In the genomic region with DNA sequence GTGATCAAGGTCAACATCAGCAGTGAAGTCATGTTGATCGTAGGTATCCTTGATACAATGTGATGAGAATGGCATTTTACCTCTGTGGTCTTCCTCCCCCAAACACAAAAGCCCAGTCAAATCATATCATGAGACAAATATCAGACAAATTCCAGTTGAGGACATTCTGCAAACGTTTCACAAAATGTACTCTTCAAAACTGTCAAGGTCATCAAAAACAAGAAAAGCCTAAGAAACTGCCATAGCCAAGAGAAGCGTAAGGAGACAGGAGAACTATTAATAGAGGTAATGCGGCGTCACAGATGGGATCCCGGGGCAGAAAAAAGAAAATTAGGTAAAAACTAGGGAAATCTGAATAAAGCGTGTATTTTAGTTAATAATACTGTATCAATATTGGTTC, we compare ENCODE assay signal across 24 cellular contexts. TPM values are rescaled to one million over a fixed set of nuclear protein-coding genes. Genes with fewer than 3 reads are reported as not detected.
DNase-seq lines count a peak whose midpoint lies in the region; ATAC-seq, FAIRE-seq and TF ChIP-seq lines count a peak whose summit lies in the region.
"Had no signal": no experiment of that assay in that cellular context is flagged by ENCODE, and none has a peak within 500 bp of the region (broad histone marks: within the 10 kb centered on the region; RNA-seq: fewer than 3 reads in every experiment).

No MANE protein-coding gene starts in this region.

- H2BK15ac ChIP-seq in IMR-90 (ENCODE audit: low read depth, low read length), result no peak overlapping the region

- no peak overlapping the region for H2AK5ac ChIP-seq in IMR-90 (ENCODE audit: low read depth, low read length)

- H3K9ac ChIP-seq in IMR-90 (ENCODE audit: low read depth, low read length) (no peak overlapping the region), parathyroid adenoma (no peak overlapping the region)
- H3K9ac ChIP-seq: BLaER1 treated with 17β-estradiol and CSF1 and Interleukin-3, amounts not matched to agents 10 nM and 100 nM had no signal

- no peak overlapping the region for H3K4ac ChIP-seq in IMR-90 (ENCODE audit: low read depth, low read length)

- H3K4me1 ChIP-seq in A549, result no peaks in the 10 kb centered on the region
- H3K4me1 ChIP-seq in IMR-90 (ENCODE audit: control insufficient read depth, insufficient read depth, low read length), result no peaks in the 10 kb centered on the region
- H3K4me1 ChIP-seq in parathyroid adenoma, result no peaks in the 10 kb centered on the region
- no peaks in the 10 kb centered on the region for H3K4me1 ChIP-seq in naive thymus-derived CD4-positive, alpha-beta T cell (ENCODE audit: control insufficient read depth in 2 of 2, insufficient read depth in 2 of 2, low read length in 2 of 2)
- H3K4me1 ChIP-seq: BLaER1 treated with 17β-estradiol and CSF1 and Interleukin-3, amounts not matched to agents 10 nM and 100 nM; Caco-2 had no signal

- H2AFZ ChIP-seq in IMR-90 (replicated peaks; ENCODE audit: low read length, poor library complexity), result no peak overlapping the region
- peak overlapping the region; percentile 18 for H2AFZ ChIP-seq in parathyroid adenoma

- no peaks in the 10 kb centered on the region for H3K36me3 ChIP-seq in IMR-90 (ENCODE audit: control insufficient read depth, insufficient read depth, low read length)
- H3K36me3 ChIP-seq in bronchial epithelial cell (ENCODE audit: control insufficient read depth, insufficient read depth, low read length), result no peaks in the 10 kb centered on the region
- H3K36me3 ChIP-seq in parathyroid adenoma (ENCODE audit: control insufficient read depth, insufficient read depth, low read length), result no peaks in the 10 kb centered on the region
- no peaks in the 10 kb centered on the region for H3K36me3 ChIP-seq in naive thymus-derived CD4-positive, alpha-beta T cell (ENCODE audit: control insufficient read depth in 2 of 3, insufficient read depth in 3 of 3, low read length in 3 of 3)
- H3K36me3 ChIP-seq: BLaER1 treated with 17β-estradiol and CSF1 and Interleukin-3, amounts not matched to agents 10 nM and 100 nM had no signal

- H3K36me3 Mint-ChIP-seq in naive thymus-derived CD4-positive, alpha-beta T cell, result no peaks in the 10 kb centered on the region
- H3K36me3 Mint-ChIP-seq: CD8-positive, alpha-beta T cell had no signal

- intact Hi-C loops in IMR-90 (cut with micrococcal nuclease), result no loop called here
- intact Hi-C loops in naive thymus-derived CD4-positive, alpha-beta T cell (cut with micrococcal nuclease), result no loop called here

- no peaks in the 10 kb centered on the region; the same call in 1 of the 2 replicates for H3K27me3 ChIP-seq in IMR-90 (ENCODE audit: control insufficient read depth, insufficient read depth, low read length)
- no peaks in the 10 kb centered on the region for H3K27me3 ChIP-seq in bronchial epithelial cell (ENCODE audit: control insufficient read depth, insufficient read depth, low read length)
- H3K27me3 ChIP-seq in parathyroid adenoma (ENCODE audit: control insufficient read depth, insufficient read depth, low read length), result no peaks in the 10 kb centered on the region
- no peaks in the 10 kb centered on the region for H3K27me3 ChIP-seq in naive thymus-derived CD4-positive, alpha-beta T cell (ENCODE audit: control insufficient read depth in 2 of 2, insufficient read depth in 2 of 2, low read length in 2 of 2)
- H3K27me3 ChIP-seq: BLaER1 treated with 17β-estradiol and CSF1 and Interleukin-3, amounts not matched to agents 10 nM and 100 nM had no signal

- H4K8ac ChIP-seq in IMR-90 (ENCODE audit: low read depth in 2 of 2, low read length in 2 of 2), result no peak overlapping the region

- CTCF ChIA-PET in A549 (lab: Yijun Ruan, JAX) (no interaction called here), IMR-90 (lab: Yijun Ruan, JAX) (no interaction called here)
- CTCF ChIA-PET in naive thymus-derived CD4-positive, alpha-beta T cell (lab: Charles Lee), result no interaction called here

- no peaks in the 10 kb centered on the region for H4K20me1 ChIP-seq in IMR-90 (ENCODE audit: insufficient read depth, low read length)
- H4K20me1 ChIP-seq: BLaER1 treated with 17β-estradiol and CSF1 and Interleukin-3, amounts not matched to agents 10 nM and 100 nM had no signal

- TF ChIP-seq POLR2A in A549 (IDR thresholded peaks at IDR 0.05; ENCODE audit: low read length) (no peak), IMR-90 (IDR thresholded peaks at IDR 0.05; ENCODE audit: low read depth, low read length) (no peak)

- no peak overlapping the region for H3K18ac ChIP-seq in IMR-90 (ENCODE audit: low read depth, low read length)

- TF ChIP-seq EP300 in A549 (IDR thresholded peaks at IDR 0.05), result no peak

- no peak overlapping the region for H3K23ac ChIP-seq in IMR-90 (ENCODE audit: low read depth, low read length)

- peaks cover 0 to 37% (median 0%) of the 10 kb centered on the region in 5 donors for H3K27me3 Mint-ChIP-seq in naive thymus-derived CD4-positive, alpha-beta T cell
- H3K27me3 Mint-ChIP-seq: B cell; CD4-positive, alpha-beta T cell had no signal

- H4K5ac ChIP-seq in IMR-90 (ENCODE audit: low read depth, low read length), result no peak overlapping the region

- H3K27ac ChIP-seq in A549, result no peak overlapping the region
- H3K27ac ChIP-seq in IMR-90 (ENCODE audit: insufficient read depth, low read length), result no peak overlapping the region
- no peak overlapping the region for H3K27ac ChIP-seq in parathyroid adenoma
- H3K27ac ChIP-seq in naive thymus-derived CD4-positive, alpha-beta T cell (ENCODE audit: low read depth, low read length), result no peak overlapping the region
- H3K27ac ChIP-seq: BLaER1 treated with 17β-estradiol and CSF1 and Interleukin-3, amounts not matched to agents 10 nM and 100 nM; C4-2B had no signal

- ATAC-seq in A549 (no peak), IMR-90 (ENCODE audit: low read depth) (no peak), HG03025 (IDR thresholded peaks at IDR 0.05; ENCODE audit: low FRiP score, unreplicated experiment) (no peak), HG02852 (IDR thresholded peaks at IDR 0.05; ENCODE audit: unreplicated experiment) (no peak)
- no peak for ATAC-seq in naive thymus-derived CD4-positive, alpha-beta T cell
- ATAC-seq: CD8-positive, alpha-beta T cell; GM12878 had no signal

- H2AK9ac ChIP-seq in IMR-90 (replicated peaks; ENCODE audit: low read depth, low read length, poor library complexity), result no peak overlapping the region

- no peak for TF ChIP-seq RAD21 in A549 (conservative IDR thresholded peaks at IDR 0.05 in 1 of 2, IDR thresholded peaks at IDR 0.05 in 1 of 2)
- TF ChIP-seq RAD21 in IMR-90 (IDR thresholded peaks at IDR 0.05; ENCODE audit: low read length), result no peak

- dilution Hi-C loops in IMR-90 (cut with HindIII; ENCODE audit: low sequenced_read_pairs, unreplicated experiment), result no loop called here

- DNase-seq in A549 (ENCODE audit: low read depth in 1 of 2, low spot score in 1 of 2), result no peak
- no peak for DNase-seq in IMR-90
- no peak for DNase-seq in bronchial epithelial cell (ENCODE audit: low read depth)
- DNase-seq in naive thymus-derived CD4-positive, alpha-beta T cell, result no peak
- no peak for DNase-seq in GF-D8 (lab: John Stamatoyannopoulos, UW)
- DNase-seq: 8988T; AML-193; Caco-2; Calu3; CD4-positive, alpha-beta T cell; CD8-positive, alpha-beta T cell; DMS79 treated with DMSO at 0.1 percent for 48 hours had no signal

- in situ Hi-C loops in IMR-90 (cut with MboI; ENCODE audit: low sequenced_read_pairs), result no loop called here

- H3K4me3 ChIP-seq in A549 (no peak overlapping the region), IMR-90 (ENCODE audit: insufficient read depth, low read depth, low read length) (no peak overlapping the region), bronchial epithelial cell (ENCODE audit: low read depth, low read length) (no peak overlapping the region), parathyroid adenoma (ENCODE audit: low read depth, low read length) (no peak overlapping the region)
- H3K4me3 ChIP-seq in naive thymus-derived CD4-positive, alpha-beta T cell (ENCODE audit: low read length), result no peak overlapping the region
- H3K4me3 ChIP-seq: BLaER1 treated with 17β-estradiol and CSF1 and Interleukin-3, amounts not matched to agents 10 nM and 100 nM; GM12878 had no signal

- 76% methylated on average over 7 of the region's 7 CpGs for WGBS in A549 (ENCODE audit: missing lambda C conversion rate)
- no CpG with 5 or more reads among the region's 7 CpGs for WGBS in IMR-90 (ENCODE audit: extremely low coverage in 2 of 2, insufficient read length in 1 of 2), 2 experiments

- FAIRE-seq in A549 (lab: Jason Lieb, UNC), result no peak
- peak; percentile 7 for FAIRE-seq in bronchial epithelial cell (lab: Jason Lieb, UNC)
- FAIRE-seq: A204.1, D721Med, G401.6, GM12878, GM12892, GM18507 had no signal

- H3K56ac ChIP-seq in IMR-90 (ENCODE audit: extremely low read depth, insufficient read depth, low read length), result no peak overlapping the region

- TF ChIP-seq CTCF in A549 (IDR thresholded peaks at IDR 0.05) (no peak), IMR-90 (conservative IDR thresholded peaks at IDR 0.05; ENCODE audit: low read depth, low read length) (no peak), bronchial epithelial cell (IDR thresholded peaks at IDR 0.05; ENCODE audit: insufficient read depth, low read length, severe bottlenecking) (no peak), parathyroid adenoma (IDR thresholded peaks at IDR 0.05) (no peak)

- H3K4me3 Mint-ChIP-seq in naive thymus-derived CD4-positive, alpha-beta T cell, result no peak overlapping the region
- H3K4me3 Mint-ChIP-seq: B cell; CD4-positive, alpha-beta T cell; CD8-positive, alpha-beta T cell had no signal

- H3K79me1 ChIP-seq in IMR-90 (ENCODE audit: low read depth in 1 of 2, low read length in 2 of 2), result no peaks in the 10 kb centered on the region

- H3K9me3 ChIP-seq in A549 (no peaks in the 10 kb centered on the region; the same call in 2 of the 3 replicates), IMR-90 (ENCODE audit: control insufficient read depth, insufficient read depth, low read length) (no peaks in the 10 kb centered on the region), parathyroid adenoma (ENCODE audit: control insufficient read depth, low read length) (no peaks in the 10 kb centered on the region)
- no peaks in the 10 kb centered on the region for H3K9me3 ChIP-seq in naive thymus-derived CD4-positive, alpha-beta T cell (ENCODE audit: control insufficient read depth in 2 of 3, low read length in 3 of 3)

- H2BK20ac ChIP-seq in IMR-90 (ENCODE audit: low read depth, low read length), result no peak overlapping the region

- no peaks in the 10 kb centered on the region for H3K9me1 ChIP-seq in IMR-90 (ENCODE audit: insufficient read depth, low read length)

- H3K9me3 Mint-ChIP-seq in naive thymus-derived CD4-positive, alpha-beta T cell, result peaks cover 0 to 22% (median 6%) of the 10 kb centered on the region in 11 donors

- peaks cover 0 to 3% (median 0%) of the 10 kb centered on the region in 7 donors for H3K4me1 Mint-ChIP-seq in naive thymus-derived CD4-positive, alpha-beta T cell
- H3K4me1 Mint-ChIP-seq: B cell had no signal

- POLR2A ChIA-PET in A549 (lab: Yijun Ruan, JAX) (no interaction called here), IMR-90 (lab: Charles Lee; ENCODE audit: unreplicated experiment) (no interaction called here)
- POLR2A ChIA-PET in naive thymus-derived CD4-positive, alpha-beta T cell (lab: Charles Lee), result no interaction called here

- no peaks in the 10 kb centered on the region for H3K79me2 ChIP-seq in parathyroid adenoma

- no peak overlapping the region for H3K4me2 ChIP-seq in A549
- no peak overlapping the region for H3K4me2 ChIP-seq in IMR-90 (ENCODE audit: low read depth, low read length)
- no peak overlapping the region for H3K4me2 ChIP-seq in parathyroid adenoma (ENCODE audit: low read length)
- H3K4me2 ChIP-seq: BLaER1 treated with 17β-estradiol and CSF1 and Interleukin-3, amounts not matched to agents 10 nM and 100 nM had no signal

- H2BK5ac ChIP-seq in IMR-90 (ENCODE audit: low read depth, low read length, poor library complexity, severe bottlenecking), result no peak overlapping the region

- H4K91ac ChIP-seq in IMR-90 (ENCODE audit: insufficient read depth, low read depth, low read length), result no peak overlapping the region

- no peak overlapping the region for H3K27ac Mint-ChIP-seq in naive thymus-derived CD4-positive, alpha-beta T cell
- H3K27ac Mint-ChIP-seq: B cell; CD4-positive, alpha-beta T cell; CD8-positive, alpha-beta T cell had no signal

- no peak overlapping the region for H2BK120ac ChIP-seq in IMR-90 (ENCODE audit: low read depth, low read length)

- no peak overlapping the region for H3K14ac ChIP-seq in IMR-90 (replicated peaks; ENCODE audit: low read depth, low read length)

- no TSS peak for BruUV-seq in IMR-90 (replicated peaks; lab: Mats Ljungman, UMichigan)

RNA-seq across cellular contexts. Expression of gene CDYL, which starts 7.4 kb away (rescaled TPM):
- polyA plus RNA-seq in A549 (2011; rRNA removed) (36.7 and 42.7 TPM in 2 replicates), A549 (2017; fragmentation: RNase III; extraction: RNeasy Plus Mini Kit Qiagen cat#74134 plus additional on column Dnase treatment) (17.5 to 20.1 TPM (median 18.6 TPM) in 3 replicates), IMR-90 (2012; rRNA removed) (14.2 and 15.3 TPM in 2 replicates)
- polyA plus RNA-seq in A549 (2012; cell fraction: cytosol; rRNA removed), result 16.8 and 16.9 TPM in 2 replicates
- 11.3 and 16.1 TPM in 2 replicates for polyA plus RNA-seq in A549 (2012; cell fraction: nucleus; rRNA removed)
- 88.1 and 108 TPM in 2 replicates for polyA minus RNA-seq in A549 (2011; rRNA and poly(A)+ RNA removed)
- total RNA-seq in IMR-90 (2012; rRNA removed) (72.2 and 92.1 TPM in 2 replicates), bronchial epithelial cell (46.1 and 50.7 TPM in 2 replicates)
- polyA plus RNA-seq in IMR-90 (2012; cell fraction: cytosol; rRNA removed), result 8.3 and 11.6 TPM in 2 replicates
- polyA plus RNA-seq in IMR-90 (2012; cell fraction: nucleus; rRNA removed; ENCODE audit: low replicate concordance), result 6.4 and 14.9 TPM in 2 replicates
- 10 to 100 TPM; 25.5 to 43.3 (median 35.1) TPM for total RNA-seq in naive thymus-derived CD4-positive, alpha-beta T cell
- polyA plus RNA-seq in naive thymus-derived CD4-positive, alpha-beta T cell, result 1 to 10 TPM; 3.6 to 4.2 TPM
